Comparison of ENCODE assay signal across 26 cellular contexts in the genomic region with DNA sequence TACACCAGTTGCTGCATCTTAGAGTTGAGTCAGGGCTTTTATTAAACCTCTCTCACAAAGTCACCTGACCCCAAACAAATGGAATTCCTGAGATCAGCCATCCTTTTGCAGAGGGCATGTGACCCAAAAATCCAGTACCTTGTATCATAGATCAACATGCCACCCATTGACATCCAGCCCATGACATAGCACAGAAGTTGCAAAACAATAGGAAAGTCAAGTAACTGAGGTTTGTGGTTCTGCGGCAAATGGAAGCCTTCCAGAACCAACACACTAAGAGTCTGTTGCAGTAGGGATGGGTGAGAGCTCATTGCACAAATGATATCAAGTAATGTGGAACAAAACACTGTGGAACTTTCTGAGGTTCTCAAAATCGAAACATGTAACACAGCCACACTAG.
DNase-seq lines count a peak whose midpoint lies in the region; ATAC-seq, FAIRE-seq and TF ChIP-seq lines count a peak whose summit lies in the region.
"Had no signal": no experiment of that assay in that cellular context is flagged by ENCODE, and none has a peak within 500 bp of the region (broad histone marks: within the 10 kb centered on the region; RNA-seq: fewer than 3 reads in every experiment).

No MANE protein-coding gene starts in this region.

- peaks cover 14% of the 10 kb centered on the region for H3K9me3 Mint-ChIP-seq in activated naive CD8-positive, alpha-beta T cell treated with anti-CD3 and anti-CD28 coated beads, Interleukin-2, amount 50 U/mL, for 24 hours
- H3K9me3 Mint-ChIP-seq: activated naive CD4-positive, alpha-beta T cell treated with anti-CD3 and anti-CD28 coated beads, Interleukin-2, amount 10 ng/mL, durations not matched to agents 7 days and 5 days had no signal

- H3K36me3 Mint-ChIP-seq in activated naive CD8-positive, alpha-beta T cell treated with anti-CD3 and anti-CD28 coated beads, Interleukin-2, amount 50 U/mL, for 24 hours (ENCODE audit: low read depth) = peaks cover 4% of the 10 kb centered on the region
- H3K36me3 Mint-ChIP-seq: activated CD4-positive, alpha-beta memory T cell treated with anti-CD3 and anti-CD28 coated beads for 36 hours; activated naive CD4-positive, alpha-beta T cell treated with anti-CD3 and anti-CD28 coated beads, Interleukin-2, amount 10 ng/mL, durations not matched to agents 7 days and 5 days had no signal

- no peaks in the 10 kb centered on the region for H3K27me3 Mint-ChIP-seq in activated naive CD8-positive, alpha-beta T cell treated with anti-CD3 and anti-CD28 coated beads, Interleukin-2, amount 50 U/mL, for 24 hours
- H3K27me3 Mint-ChIP-seq: activated naive CD4-positive, alpha-beta T cell treated with anti-CD3 and anti-CD28 coated beads, Interleukin-2, amount 10 ng/mL, durations not matched to agents 7 days and 5 days; activated T-cell treated with anti-CD3 and anti-CD28 coated beads, Interleukin-2, amount 50 U/mL, for 24 hours; B cell had no signal

- DNase-seq in Daoy (ENCODE audit: low read depth) = peak; percentile 87
- DNase-seq in OCI-M1 (lab: John Stamatoyannopoulos, UW) = peak; percentile 45
- DNase-seq in choroid plexus epithelial cell (ENCODE audit: low read depth) = peak; percentile 93
- DNase-seq in myocyte (ENCODE audit: low read depth) = peak; percentile 90
- DNase-seq in D721Med (ENCODE audit: insufficient read length, low spot score) = no peak
- DNase-seq in occipital lobe (lab: John Stamatoyannopoulos, UW) = no peak
- DNase-seq in 8988T = no peak
- no peak for DNase-seq in activated naive CD8-positive, alpha-beta T cell treated with anti-CD3 and anti-CD28 coated beads, Interleukin-2, amount 50 U/mL, for 24 hours
- DNase-seq: activated CD4-positive, alpha-beta memory T cell treated with anti-CD3 and anti-CD28 coated beads for 36 hours; activated naive CD4-positive, alpha-beta T cell treated with anti-CD3 and anti-CD28 coated beads, Interleukin-2, amount 10 ng/mL, durations not matched to agents 7 days and 5 days; activated T-cell treated with anti-CD3 and anti-CD28 coated beads, Interleukin-2, amount 50 U/mL, for 24 hours; dermis blood vessel endothelial cell; head of caudate nucleus; NCI-H187 treated with DMSO at 0.1 percent for 48 hours; NCI-H446; ovary; stimulated activated CD4-positive, alpha-beta T cell treated with anti-CD3 and anti-CD28 coated beads, Interleukin-2, amount 100 ng/mL, for 48 hours; substantia nigra; T-helper 1 cell had no signal

- no peak overlapping the region for H3K4me3 Mint-ChIP-seq in activated naive CD8-positive, alpha-beta T cell treated with anti-CD3 and anti-CD28 coated beads, Interleukin-2, amount 50 U/mL, for 24 hours
- H3K4me3 Mint-ChIP-seq: activated CD4-positive, alpha-beta memory T cell treated with anti-CD3 and anti-CD28 coated beads for 36 hours; activated naive CD4-positive, alpha-beta T cell treated with anti-CD3 and anti-CD28 coated beads, Interleukin-2, amount 10 ng/mL, durations not matched to agents 7 days and 5 days; activated T-cell treated with anti-CD3 and anti-CD28 coated beads, Interleukin-2, amount 50 U/mL, for 24 hours; B cell had no signal

- no peak overlapping the region for H3K27ac Mint-ChIP-seq in activated naive CD8-positive, alpha-beta T cell treated with anti-CD3 and anti-CD28 coated beads, Interleukin-2, amount 50 U/mL, for 24 hours
- H3K27ac Mint-ChIP-seq: activated CD4-positive, alpha-beta memory T cell treated with anti-CD3 and anti-CD28 coated beads for 36 hours; activated naive CD4-positive, alpha-beta T cell treated with anti-CD3 and anti-CD28 coated beads, Interleukin-2, amount 10 ng/mL, durations not matched to agents 7 days and 5 days; activated T-cell treated with anti-CD3 and anti-CD28 coated beads, Interleukin-2, amount 50 U/mL, for 24 hours; B cell had no signal

- no peak for ATAC-seq in activated naive CD8-positive, alpha-beta T cell treated with anti-CD3 and anti-CD28 coated beads, Interleukin-2, amount 50 U/mL, for 24 hours
- ATAC-seq: HepG2 had no signal

- no peak for FAIRE-seq in D721Med (lab: Jason Lieb, UNC)
- FAIRE-seq: bronchial epithelial cell, G401.6, GM12891 had no signal

- TF ChIP-seq CTCF in choroid plexus epithelial cell (conservative IDR thresholded peaks at IDR 0.05; ENCODE audit: low read depth, low read length) = no peak
- no peak for TF ChIP-seq CTCF in D721Med (IDR thresholded peaks at IDR 0.05; ENCODE audit: insufficient read depth, missing control alignments)

- H3K4me3 ChIP-seq in choroid plexus epithelial cell (ENCODE audit: low read depth, low read length) = no peak overlapping the region
- H3K4me3 ChIP-seq: lung, ovary, vagina had no signal

- no peaks in the 10 kb centered on the region for H3K4me1 Mint-ChIP-seq in activated naive CD8-positive, alpha-beta T cell treated with anti-CD3 and anti-CD28 coated beads, Interleukin-2, amount 50 U/mL, for 24 hours
- H3K4me1 Mint-ChIP-seq: activated naive CD4-positive, alpha-beta T cell treated with anti-CD3 and anti-CD28 coated beads, Interleukin-2, amount 10 ng/mL, durations not matched to agents 7 days and 5 days; B cell had no signal

Comparison
In these comparisons a context has a peak if more than half of its experiments do, and no peak if none do; other contexts are left out.
1. DNase-seq: peak in Daoy (single experiment), OCI-M1 (single experiment), choroid plexus epithelial cell (single experiment) and myocyte (single experiment); none in D721Med (single experiment), occipital lobe (single experiment), 8988T (single experiment) and activated naive CD8-positive, alpha-beta T cell treated with anti-CD3 and anti-CD28 coated beads, Interleukin-2, amount 50 U/mL, for 24 hours (single experiment).